Comparison of ENCODE assay signal across 8 cellular contexts in genomic region chr20:53748821-53749402, GRCh38.
A peak's percentile ranks its signal among the peaks of the same experiment; 100 is the strongest.
DNase-seq lines count a peak whose midpoint lies in the region; ATAC-seq, FAIRE-seq and TF ChIP-seq lines count a peak whose summit lies in the region.
"Had no signal": no experiment of that assay in that cellular context is flagged by ENCODE, and none has a peak within 500 bp of the region (broad histone marks: within the 10 kb centered on the region; RNA-seq: fewer than 3 reads in every experiment).

No MANE protein-coding gene starts in this region.

- no peaks in the 10 kb centered on the region for H4K20me1 ChIP-seq in OCI-LY7 (ENCODE audit: insufficient read depth, low read length)
- H4K20me1 ChIP-seq in osteoblast (ENCODE audit: insufficient read depth, low read length): no peaks in the 10 kb centered on the region

- no peak for FAIRE-seq in bronchial epithelial cell (lab: Jason Lieb, UNC)

- peak; percentile 26 for DNase-seq in GM03348 (ENCODE audit: low spot score)
- DNase-seq in OCI-LY7 (ENCODE audit: low spot score): peak; percentile 34
- DNase-seq in bronchial epithelial cell (ENCODE audit: low read depth): peak; percentile 37
- no peak for DNase-seq in osteoblast (ENCODE audit: insufficient read length, low spot score, missing footprints)
- no peak for DNase-seq in NCI-H146 treated with DMSO at 0.1 percent for 48 hours (lab: John Stamatoyannopoulos, UW; ENCODE audit: unreplicated experiment)
- DNase-seq: dorsolateral prefrontal cortex had no signal

- POLR2A ChIA-PET in OCI-LY7 (lab: Charles Lee): interaction anchor here (0.6 to 4.4 kb wide), 6 partner anchors 8 to 127 kb away, joined by 3 to 21 read pairs (median 4); no protein-coding TSS in a partner anchor

- intact Hi-C loops in OCI-LY7 (cut with micrococcal nuclease; ENCODE audit: unreplicated experiment): no loop called here

- H3K27ac ChIP-seq in OCI-LY7 (ENCODE audit: low read depth, low read length, poor library complexity, severe bottlenecking) (no peak overlapping the region), osteoblast (ENCODE audit: low read depth, low read length) (no peak overlapping the region), gastroesophageal sphincter (no peak overlapping the region)
- H3K27ac ChIP-seq: dorsolateral prefrontal cortex had no signal

- H3K27me3 ChIP-seq in bronchial epithelial cell (ENCODE audit: control insufficient read depth, insufficient read depth, low read length): no peaks in the 10 kb centered on the region
- no peaks in the 10 kb centered on the region for H3K27me3 ChIP-seq in osteoblast (ENCODE audit: insufficient read depth, low read length)
- no peaks in the 10 kb centered on the region for H3K27me3 ChIP-seq in gastroesophageal sphincter
- H3K27me3 ChIP-seq: dorsolateral prefrontal cortex had no signal

- H3K4me1 ChIP-seq in OCI-LY7 (ENCODE audit: insufficient read depth, low read length, poor library complexity, severe bottlenecking) (peaks cover 49% of the 10 kb centered on the region), osteoblast (ENCODE audit: insufficient read depth, low read length) (peaks cover 18% of the 10 kb centered on the region), gastroesophageal sphincter (peaks cover 0 to 15% (median 7%) of the 10 kb centered on the region in 3 donors)

- CTCF ChIA-PET in OCI-LY7 (lab: Charles Lee; ENCODE audit: unreplicated experiment): interaction anchor here (0.9 to 1.2 kb wide), 3 partner anchors 10 to 15 kb away, joined by 3 to 6 read pairs (median 4); no protein-coding TSS in a partner anchor

- no TSS peak for BruUV-seq in OCI-LY7 (replicated peaks; lab: Mats Ljungman, UMichigan)

- H3K79me2 ChIP-seq in OCI-LY7 (ENCODE audit: insufficient read depth, low read depth, low read length): no peaks in the 10 kb centered on the region
- H3K79me2 ChIP-seq in osteoblast (ENCODE audit: insufficient read depth, low read length): no peaks in the 10 kb centered on the region

- H3K36me3 ChIP-seq in OCI-LY7 (ENCODE audit: insufficient read depth, low read length) (no peaks in the 10 kb centered on the region), bronchial epithelial cell (ENCODE audit: control insufficient read depth, insufficient read depth, low read length) (no peaks in the 10 kb centered on the region), osteoblast (ENCODE audit: insufficient read depth, low read length) (no peaks in the 10 kb centered on the region), gastroesophageal sphincter (no peaks in the 10 kb centered on the region)

- H3K4me3 ChIP-seq in OCI-LY7 (ENCODE audit: low read depth, low read length, poor library complexity, severe bottlenecking) (no peak overlapping the region), bronchial epithelial cell (ENCODE audit: low read depth, low read length) (no peak overlapping the region), osteoblast (ENCODE audit: insufficient read depth, low read length) (no peak overlapping the region), gastroesophageal sphincter (no peak overlapping the region)
- H3K4me3 ChIP-seq: dorsolateral prefrontal cortex had no signal

- H3K9me3 ChIP-seq in OCI-LY7 (ENCODE audit: low read length) (no peaks in the 10 kb centered on the region), osteoblast (ENCODE audit: low read depth, low read length) (no peaks in the 10 kb centered on the region), gastroesophageal sphincter (no peaks in the 10 kb centered on the region)

- TF ChIP-seq POLR2A in gastroesophageal sphincter (IDR thresholded peaks at IDR 0.05): no peak

- no peak for TF ChIP-seq CTCF in OCI-LY7 (conservative IDR thresholded peaks at IDR 0.05; ENCODE audit: low read length)
- TF ChIP-seq CTCF in bronchial epithelial cell (IDR thresholded peaks at IDR 0.05; ENCODE audit: insufficient read depth, low read length, severe bottlenecking): no peak
- TF ChIP-seq CTCF in osteoblast (IDR thresholded peaks at IDR 0.05; ENCODE audit: extremely low read depth, low read depth, low read length): no peak
- TF ChIP-seq CTCF in gastroesophageal sphincter (IDR thresholded peaks at IDR 0.05): no peak

- H3K9me2 ChIP-seq in OCI-LY7 (ENCODE audit: insufficient read depth, low read length): no peaks in the 10 kb centered on the region

- H2AFZ ChIP-seq in OCI-LY7 (ENCODE audit: low read length): no peak overlapping the region
- peak overlapping the region; percentile 48 for H2AFZ ChIP-seq in osteoblast (ENCODE audit: low read length)

- TF ChIP-seq EP300 in gastroesophageal sphincter (IDR thresholded peaks at IDR 0.05): no peak

- H3K4me2 ChIP-seq in OCI-LY7 (ENCODE audit: low read length) (no peak overlapping the region), osteoblast (ENCODE audit: insufficient read depth, low read length) (no peak overlapping the region)

- ATAC-seq in gastroesophageal sphincter (no peak), HG02973 (IDR thresholded peaks at IDR 0.05; ENCODE audit: unreplicated experiment) (no peak)

- 90 to 94% methylated on average over 4 of the region's 5 CpGs for WGBS in gastroesophageal sphincter (ENCODE audit: low coverage in 1 of 2), 2 donors

Comparison
In these comparisons a context has a peak if more than half of its experiments do, and no peak if none do; other contexts are left out.
1. DNase-seq: peak in GM03348 (single experiment), OCI-LY7 (single experiment) and bronchial epithelial cell (single experiment); none in osteoblast (single experiment) and NCI-H146 treated with DMSO at 0.1 percent for 48 hours (single experiment).